In the genomic region with DNA sequence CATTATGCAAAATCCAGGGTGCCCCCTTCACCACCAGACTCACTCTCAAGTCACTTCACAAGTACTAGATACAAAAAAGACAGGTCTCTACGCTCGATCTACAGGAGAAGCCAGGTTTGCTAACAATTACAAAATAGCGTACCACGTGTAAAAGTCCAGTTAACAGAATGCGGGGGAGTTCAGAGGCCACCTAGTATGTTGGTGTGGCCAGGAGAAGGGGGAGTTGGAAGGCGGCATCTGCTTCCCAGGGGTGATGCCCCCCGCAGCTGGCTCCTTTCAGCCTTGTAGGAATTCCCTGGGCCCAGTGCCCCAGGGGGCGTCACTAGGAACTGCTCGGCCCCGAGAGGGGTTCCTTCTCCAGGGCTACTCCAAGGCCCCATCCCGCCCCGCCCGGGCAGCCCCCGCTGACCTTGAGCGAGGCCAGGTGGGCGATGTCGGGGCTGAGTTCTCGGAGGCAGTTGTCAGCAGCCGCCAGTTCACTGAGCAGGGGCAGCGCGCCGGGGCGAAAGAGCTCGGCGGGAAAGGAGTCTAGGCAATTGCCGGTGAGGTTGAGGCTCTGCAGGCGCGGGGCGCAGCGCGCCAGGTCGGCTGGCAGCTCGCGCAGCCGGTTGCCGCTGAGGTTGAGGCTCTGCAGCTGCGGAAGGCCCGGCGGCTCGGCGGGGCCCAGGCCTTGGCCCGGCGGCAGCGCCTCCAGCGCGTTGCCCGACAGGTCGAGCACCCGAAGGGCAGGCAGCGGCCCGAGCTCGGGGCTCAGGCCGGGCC, we compare ENCODE assay signal across 8 cellular contexts. TPM values are rescaled to one million over a fixed set of nuclear protein-coding genes. Genes with fewer than 3 reads are reported as not detected.
DNase-seq lines count a peak whose midpoint lies in the region; ATAC-seq, FAIRE-seq and TF ChIP-seq lines count a peak whose summit lies in the region.

No MANE protein-coding gene starts in this region.

- no peak for DNase-seq in T-helper 1 cell
- DNase-seq in HL-60 (ENCODE audit: low read depth in 1 of 2, low spot score in 1 of 2) = no peak
- DNase-seq in bronchial epithelial cell (ENCODE audit: low read depth) = no peak
- no peak for DNase-seq in left colon
- no peak for DNase-seq in stimulated activated CD4-positive, alpha-beta T cell treated with anti-CD3 and anti-CD28 coated beads, Interleukin-4, amount 100 ng/mL, for 4 hours
- no peak for DNase-seq in kidney glomerular epithelial cell (lab: John Stamatoyannopoulos, UW)

- TF ChIP-seq CTCF in HL-60 (IDR thresholded peaks at IDR 0.05; ENCODE audit: insufficient read depth, low read length) (no peak), bronchial epithelial cell (IDR thresholded peaks at IDR 0.05; ENCODE audit: insufficient read depth, low read length, severe bottlenecking) (no peak)

- no peak for FAIRE-seq in bronchial epithelial cell (lab: Jason Lieb, UNC)

- H3K36me3 ChIP-seq in bronchial epithelial cell (ENCODE audit: control insufficient read depth, insufficient read depth, low read length) (peaks cover 4% of the 10 kb centered on the region), mucosa of stomach (ENCODE audit: control insufficient read depth, insufficient read depth, low read length) (no peaks in the 10 kb centered on the region)

- H3K4me3 ChIP-seq in HL-60 (replicated peaks; ENCODE audit: insufficient read depth, low read length) = peak overlapping the region; percentile 98
- H3K4me3 ChIP-seq in bronchial epithelial cell (ENCODE audit: low read depth, low read length) = peak overlapping the region; percentile 61
- peak overlapping the region; percentile 85 for H3K4me3 ChIP-seq in mucosa of stomach (ENCODE audit: low read length)

- no peaks in the 10 kb centered on the region for H3K27me3 Mint-ChIP-seq in T-helper 1 cell treated with Interleukin-12 subunit alpha and Interleukin-12 subunit beta and Interleukin-4 antibody, amounts not matched to agents 30 μg/mL and 1 μg/mL, for 36 hours (ENCODE audit: low read depth)

- H3K27ac Mint-ChIP-seq in T-helper 1 cell treated with Interleukin-12 subunit alpha and Interleukin-12 subunit beta and Interleukin-4 antibody, amounts not matched to agents 30 μg/mL and 1 μg/mL, for 36 hours = peak overlapping the region; percentile 83

- no peaks in the 10 kb centered on the region for H3K9me3 ChIP-seq in mucosa of stomach (ENCODE audit: control insufficient read depth, low read length)

- H3K4me1 Mint-ChIP-seq in T-helper 1 cell treated with Interleukin-12 subunit alpha and Interleukin-12 subunit beta and Interleukin-4 antibody, amounts not matched to agents 30 μg/mL and 1 μg/mL, for 36 hours (ENCODE audit: low read depth) = peaks cover 20% of the 10 kb centered on the region

- no peaks in the 10 kb centered on the region for H3K9me3 Mint-ChIP-seq in T-helper 1 cell treated with Interleukin-12 subunit alpha and Interleukin-12 subunit beta and Interleukin-4 antibody, amounts not matched to agents 30 μg/mL and 1 μg/mL, for 36 hours

- peaks cover 14% of the 10 kb centered on the region for H3K4me1 ChIP-seq in mucosa of stomach (ENCODE audit: control insufficient read depth, insufficient read depth, low read length)

- peak overlapping the region; percentile 76 for H3K27ac ChIP-seq in HL-60 (replicated peaks)

- intact Hi-C loops in left colon (cut with DNase I, micrococcal nuclease) = no loop called here

- peaks cover 3% of the 10 kb centered on the region for H3K36me3 Mint-ChIP-seq in T-helper 1 cell treated with Interleukin-12 subunit alpha and Interleukin-12 subunit beta and Interleukin-4 antibody, amounts not matched to agents 30 μg/mL and 1 μg/mL, for 36 hours (ENCODE audit: low read depth)

- ATAC-seq in left colon = no peak

- H3K27me3 ChIP-seq in HL-60 (ENCODE audit: insufficient read depth, poor library complexity, severe bottlenecking) (no peaks in the 10 kb centered on the region), bronchial epithelial cell (ENCODE audit: control insufficient read depth, insufficient read depth, low read length) (no peaks in the 10 kb centered on the region), mucosa of stomach (ENCODE audit: control insufficient read depth, insufficient read depth, low read length) (no peaks in the 10 kb centered on the region)

- peak overlapping the region; percentile 93 for H3K4me3 Mint-ChIP-seq in T-helper 1 cell treated with Interleukin-12 subunit alpha and Interleukin-12 subunit beta and Interleukin-4 antibody, amounts not matched to agents 30 μg/mL and 1 μg/mL, for 36 hours

- H3K9ac ChIP-seq in mucosa of stomach (ENCODE audit: low read length) = peak overlapping the region; percentile 73

RNA-seq across cellular contexts. Expression of a gene that starts 0.7 kb away (rescaled TPM):
- total RNA-seq in bronchial epithelial cell = 35.6 and 37.9 TPM in 2 replicates
- 10 to 100 TPM; 35.1 to 41.5 TPM for total RNA-seq in left colon

RNA-seq across cellular contexts. Expression of a gene that starts 23.1 kb away (rescaled TPM):
- total RNA-seq in bronchial epithelial cell = 1.2 TPM in 1 of 2 replicates, not detected in the other
- 1 to 10 TPM; 1.8 to 4.6 TPM for total RNA-seq in left colon

RNA-seq across cellular contexts. Expression of a gene that starts 43.4 kb away (rescaled TPM):
- not detected in 2 replicates for total RNA-seq in bronchial epithelial cell
- total RNA-seq in left colon = not detected
